In genomic region chrX:106038625-106039024, GRCh38 we compare ENCODE assay signal across 1 cellular context.
TF ChIP-seq lines count a peak whose summit lies in the region.

TSS of gene SERPINA7 (minus strand) at chrX:106038727. CDS start at chrX:106037058, 1,669 bp downstream.

TF ChIP-seq in HepG2, 621 proteins besides CTCF, POLR2A, EP300 and RAD21 (continued from another document and continues in another):
- no peak for TF ChIP-seq AFF4 (CRISPR knock-in tag; IDR thresholded peaks at IDR 0.05)
- TF ChIP-seq PHF8 (CRISPR knock-in tag; IDR thresholded peaks at IDR 0.05): 0 out of 2 replicates have a peak, but pooled peaks have one; percentile 23
- no peak for TF ChIP-seq GLI4 (CRISPR knock-in tag; IDR thresholded peaks at IDR 0.05; ENCODE audit: borderline replicate concordance)
- no peak for TF ChIP-seq PRMT3 (CRISPR knock-in tag; IDR thresholded peaks at IDR 0.05; ENCODE audit: borderline replicate concordance, low read depth)
- TF ChIP-seq HOXD1 (CRISPR knock-in tag; IDR thresholded peaks at IDR 0.05): no peak
- TF ChIP-seq ZSCAN25 (CRISPR knock-in tag; IDR thresholded peaks at IDR 0.05): no peak
- TF ChIP-seq ZNF253 (CRISPR knock-in tag; IDR thresholded peaks at IDR 0.05; ENCODE audit: borderline replicate concordance): no peak
- TF ChIP-seq ZNF296 (CRISPR knock-in tag; conservative IDR thresholded peaks at IDR 0.05): no peak
- TF ChIP-seq CHD2 (IDR thresholded peaks at IDR 0.05; ENCODE audit: low read depth, low read length): no peak
- TF ChIP-seq ZMYM2 (CRISPR knock-in tag; IDR thresholded peaks at IDR 0.05): no peak
- TF ChIP-seq FOSL2 (CRISPR knock-in tag; IDR thresholded peaks at IDR 0.05): no peak
- TF ChIP-seq NPAS2 (CRISPR knock-in tag; IDR thresholded peaks at IDR 0.05; ENCODE audit: borderline replicate concordance): no peak
- no peak for TF ChIP-seq BORCS8-MEF2B (CRISPR knock-in tag; IDR thresholded peaks at IDR 0.05)
- no peak for TF ChIP-seq TAF15 (IDR thresholded peaks at IDR 0.05; ENCODE audit: low read depth, low read length, poor library complexity, severe bottlenecking)
- TF ChIP-seq PRDM10 (CRISPR knock-in tag; IDR thresholded peaks at IDR 0.05; ENCODE audit: low read depth): no peak
- peak; percentile 51 for TF ChIP-seq HDAC1 (CRISPR knock-in tag; IDR thresholded peaks at IDR 0.05)
- TF ChIP-seq ZNF383 (CRISPR knock-in tag; IDR thresholded peaks at IDR 0.05; ENCODE audit: borderline replicate concordance): no peak
- TF ChIP-seq ZNF44 (CRISPR knock-in tag; IDR thresholded peaks at IDR 0.05): no peak
- TF ChIP-seq E2F2 (CRISPR knock-in tag; IDR thresholded peaks at IDR 0.05; ENCODE audit: borderline replicate concordance): no peak
- TF ChIP-seq KLF13 (CRISPR knock-in tag; IDR thresholded peaks at IDR 0.05): no peak
- no peak for TF ChIP-seq TRIM22 (IDR thresholded peaks at IDR 0.05)
- TF ChIP-seq ZNF800 (CRISPR knock-in tag; IDR thresholded peaks at IDR 0.05): no peak
- no peak for TF ChIP-seq CBX5 (CRISPR knock-in tag; IDR thresholded peaks at IDR 0.05; ENCODE audit: borderline replicate concordance)
- TF ChIP-seq ZNF230 (CRISPR knock-in tag; IDR thresholded peaks at IDR 0.05): no peak
- TF ChIP-seq ATF6 (CRISPR knock-in tag; conservative IDR thresholded peaks at IDR 0.05): no peak
- no peak for TF ChIP-seq ZNF790 (CRISPR knock-in tag; IDR thresholded peaks at IDR 0.05; ENCODE audit: borderline replicate concordance)
- TF ChIP-seq THRA (CRISPR knock-in tag; IDR thresholded peaks at IDR 0.05; ENCODE audit: borderline replicate concordance): no peak
- peak; percentile 44; the same call in 1 of the 2 replicates for TF ChIP-seq TBX2 (CRISPR knock-in tag; IDR thresholded peaks at IDR 0.05; ENCODE audit: borderline replicate concordance)
- TF ChIP-seq TOE1 (CRISPR knock-in tag; IDR thresholded peaks at IDR 0.05): no peak
- no peak for TF ChIP-seq ZNF333 (CRISPR knock-in tag; IDR thresholded peaks at IDR 0.05; ENCODE audit: borderline replicate concordance)
- TF ChIP-seq SIX4 (CRISPR knock-in tag; IDR thresholded peaks at IDR 0.05): no peak
- TF ChIP-seq PHF5A (CRISPR knock-in tag; IDR thresholded peaks at IDR 0.05; ENCODE audit: low read depth, unreplicated experiment): no peak
- no peak for TF ChIP-seq NKX3-1 (CRISPR knock-in tag; IDR thresholded peaks at IDR 0.05)
- TF ChIP-seq ZNF75D (CRISPR knock-in tag; IDR thresholded peaks at IDR 0.05; ENCODE audit: borderline replicate concordance): no peak
- no peak for TF ChIP-seq GMEB2 (CRISPR knock-in tag; IDR thresholded peaks at IDR 0.05; ENCODE audit: low read depth)
- TF ChIP-seq ZNF256 (CRISPR knock-in tag; conservative IDR thresholded peaks at IDR 0.05): no peak
- TF ChIP-seq ZNF672 (CRISPR knock-in tag; IDR thresholded peaks at IDR 0.05): no peak
- no peak for TF ChIP-seq ZNF251 (CRISPR knock-in tag; IDR thresholded peaks at IDR 0.05)
- TF ChIP-seq ASH2L (IDR thresholded peaks at IDR 0.05; ENCODE audit: insufficient read length, low read depth, low read length): peak; percentile 78
- TF ChIP-seq MIXL1 (CRISPR knock-in tag; IDR thresholded peaks at IDR 0.05): peak; percentile 72; the same call in 1 of the 2 replicates
- no peak for TF ChIP-seq MEF2D (CRISPR knock-in tag; IDR thresholded peaks at IDR 0.05)
- no peak for TF ChIP-seq TAF1 (CRISPR knock-in tag; IDR thresholded peaks at IDR 0.05)
- no peak for TF ChIP-seq ZNF468 (CRISPR knock-in tag; IDR thresholded peaks at IDR 0.05)
- no peak for TF ChIP-seq ZNF136 (CRISPR knock-in tag; IDR thresholded peaks at IDR 0.05; ENCODE audit: low read depth)
- TF ChIP-seq SP1 (IDR thresholded peaks at IDR 0.05): no peak
- TF ChIP-seq SP1 (CRISPR knock-in tag; IDR thresholded peaks at IDR 0.05): no peak
- no peak for TF ChIP-seq ZNF207 (IDR thresholded peaks at IDR 0.05; ENCODE audit: borderline replicate concordance)
- no peak; the same call in 1 of the 2 replicates for TF ChIP-seq FOXO1 (CRISPR knock-in tag; IDR thresholded peaks at IDR 0.05)
- TF ChIP-seq ZNF644 (CRISPR knock-in tag; IDR thresholded peaks at IDR 0.05; ENCODE audit: low read depth): peak; percentile 41; the same call in 1 of the 2 replicates
- no peak for TF ChIP-seq ZNF143 (CRISPR knock-in tag; IDR thresholded peaks at IDR 0.05)
- 0 out of 2 replicates have a peak, but pooled peaks have one; percentile 26 for TF ChIP-seq ARNTL (CRISPR knock-in tag; IDR thresholded peaks at IDR 0.05)
- no peak for TF ChIP-seq ELF3 (CRISPR knock-in tag; IDR thresholded peaks at IDR 0.05)
